In genomic region chr9:121323449-121324151, GRCh38 we compare ENCODE assay signal across 18 cellular contexts. TPM values are rescaled to one million over a fixed set of nuclear protein-coding genes. Genes with fewer than 3 reads are reported as not detected.
DNase-seq lines count a peak whose midpoint lies in the region; TF ChIP-seq lines count a peak whose summit lies in the region.
"Had no signal": no experiment of that assay in that cellular context is flagged by ENCODE, and none has a peak within 500 bp of the region (broad histone marks: within the 10 kb centered on the region; RNA-seq: fewer than 3 reads in every experiment).

No MANE protein-coding gene starts in this region.

- H3K36me3 ChIP-seq in OCI-LY3 (replicated peaks; ENCODE audit: low read depth, low read length) (no peaks in the 10 kb centered on the region), muscle layer of duodenum (ENCODE audit: control insufficient read depth in 1 of 2, insufficient read depth in 2 of 2, low read length in 2 of 2) (peaks cover 66 to 70% of the 10 kb centered on the region in 2 donors), tibial nerve (peaks cover 10 to 90% (median 21%) of the 10 kb centered on the region in 3 donors)

- H3K27me3 Mint-ChIP-seq in chondrocyte (ENCODE audit: low read depth): no peaks in the 10 kb centered on the region
- H3K27me3 Mint-ChIP-seq: B cell; central memory CD8-positive, alpha-beta T cell; naive thymus-derived CD4-positive, alpha-beta T cell had no signal

- WGBS in tibial nerve, 2 donors: 87 to 89% methylated on average over 10 of the region's 10 CpGs

- TF ChIP-seq EP300 in tibial nerve (IDR thresholded peaks at IDR 0.05): no peak

- H3K4me3 ChIP-seq in OCI-LY3 (ENCODE audit: low read length): 0 out of 2 replicates have a peak overlapping the region, but pooled peaks have one; percentile 13
- H3K4me3 ChIP-seq in muscle layer of duodenum (ENCODE audit: low read depth in 1 of 2, low read length in 2 of 2): no peak overlapping the region
- no peak overlapping the region for H3K4me3 ChIP-seq in tibial nerve

- peak overlapping the region; percentile 42 for H3K4me2 ChIP-seq in OCI-LY3 (ENCODE audit: low read length)

- H4K20me1 ChIP-seq in OCI-LY3 (ENCODE audit: insufficient read depth, low read length): no peaks in the 10 kb centered on the region

- no peak overlapping the region for H2AFZ ChIP-seq in OCI-LY3 (ENCODE audit: low read depth, low read length)

- no peaks in the 10 kb centered on the region for H3K27me3 ChIP-seq in OCI-LY3 (ENCODE audit: low read depth, low read length)
- H3K27me3 ChIP-seq in muscle layer of duodenum (ENCODE audit: low read depth, low read length): no peaks in the 10 kb centered on the region
- H3K27me3 ChIP-seq in tibial nerve: no peaks in the 10 kb centered on the region
- H3K27me3 ChIP-seq: foreskin keratinocyte had no signal

- H3K9me3 ChIP-seq in OCI-LY3 (ENCODE audit: insufficient read depth, low read length) (no peaks in the 10 kb centered on the region), muscle layer of duodenum (ENCODE audit: control insufficient read depth in 1 of 2, low read length in 2 of 2) (no peaks in the 10 kb centered on the region), tibial nerve (no peaks in the 10 kb centered on the region)

- no peak for DNase-seq in chondrocyte (ENCODE audit: low spot score)
- no peak for DNase-seq in tibial nerve (ENCODE audit: low spot score in 2 of 2)
- no peak for DNase-seq in activated CD8-positive, alpha-beta memory T cell treated with anti-CD3 and anti-CD28 coated beads, Interleukin-2, amount 50 U/mL, for 48 hours
- DNase-seq in NCI-H345 treated with DMSO at 0.1 percent for 48 hours (lab: John Stamatoyannopoulos, UW; ENCODE audit: unreplicated experiment): no peak
- DNase-seq in HUDEP-2 (lab: John Stamatoyannopoulos, UW; ENCODE audit: unreplicated experiment in 76 of 76): no peak
- DNase-seq: activated effector memory CD4-positive, alpha-beta T cell treated with Interleukin-2 at 50 U/mL for 16 hours; Calu3; endodermal cell; foreskin keratinocyte; HCEC 1CT; naive thymus-derived CD4-positive, alpha-beta T cell; NCI-H187; NCI-H510A treated with DMSO at 0.1 percent for 48 hours; stimulated activated naive CD4-positive, alpha-beta T cell had no signal

- TF ChIP-seq CTCF in OCI-LY3 (IDR thresholded peaks at IDR 0.05; ENCODE audit: low read depth, low read length) (no peak), chondrocyte (IDR thresholded peaks at IDR 0.05) (no peak), tibial nerve (IDR thresholded peaks at IDR 0.05) (no peak)

- no peak overlapping the region for H3K4me3 Mint-ChIP-seq in chondrocyte (ENCODE audit: unreplicated experiment)
- H3K4me3 Mint-ChIP-seq: B cell; central memory CD8-positive, alpha-beta T cell; endodermal cell; naive thymus-derived CD4-positive, alpha-beta T cell had no signal

- H3K4me1 Mint-ChIP-seq in chondrocyte (ENCODE audit: low read depth): peaks cover 62% of the 10 kb centered on the region
- H3K4me1 Mint-ChIP-seq: B cell, endodermal cell had no signal

- H3K9ac ChIP-seq in OCI-LY3 (ENCODE audit: low read length): no peak overlapping the region

- H3K9me3 Mint-ChIP-seq in chondrocyte (ENCODE audit: low read depth): peaks cover 3% of the 10 kb centered on the region
- H3K9me3 Mint-ChIP-seq: central memory CD8-positive, alpha-beta T cell; naive thymus-derived CD4-positive, alpha-beta T cell had no signal

- TF ChIP-seq POLR2A in tibial nerve (IDR thresholded peaks at IDR 0.05): no peak

- H3K4me1 ChIP-seq in OCI-LY3 (ENCODE audit: low read length) (peaks cover 13% of the 10 kb centered on the region), muscle layer of duodenum (ENCODE audit: control insufficient read depth in 1 of 2, insufficient read depth in 2 of 2, low read length in 2 of 2) (peaks cover 9 to 51% of the 10 kb centered on the region in 2 donors), tibial nerve (peaks cover 0 to 87% (median 31%) of the 10 kb centered on the region in 4 donors)
- H3K4me1 ChIP-seq: foreskin keratinocyte had no signal

- H3K27ac Mint-ChIP-seq in chondrocyte (ENCODE audit: unreplicated experiment): peak overlapping the region; percentile 97
- H3K27ac Mint-ChIP-seq: B cell; endodermal cell; naive thymus-derived CD4-positive, alpha-beta T cell had no signal

- no peaks in the 10 kb centered on the region for H3K79me2 ChIP-seq in OCI-LY3 (ENCODE audit: low read length)

- peaks cover 57% of the 10 kb centered on the region for H3K36me3 Mint-ChIP-seq in chondrocyte (ENCODE audit: low read depth)

- H3K27ac ChIP-seq in OCI-LY3 (ENCODE audit: low read length) (no peak overlapping the region), muscle layer of duodenum (ENCODE audit: low read length) (peak overlapping the region; percentile 92), tibial nerve (peak overlapping the region; percentile 8 to 89 (median 75))
- H3K27ac ChIP-seq: foreskin keratinocyte had no signal

RNA-seq across cellular contexts. Expression of gene STOM, which starts 46.5 kb away (rescaled TPM):
- total RNA-seq in chondrocyte (46.5 to 83.6 TPM (median 82.2 TPM) in 3 replicates), tibial nerve (100 to 1,000 TPM; 164 to 310 (median 232) TPM)

RNA-seq across cellular contexts. Expression of gene GSN, which starts 55.6 kb away (rescaled TPM):
- total RNA-seq in chondrocyte: 260 to 291 TPM (median 290 TPM) in 3 replicates
- total RNA-seq in tibial nerve: 1,000 to 10,000 TPM; 1,899 to 6,678 (median 4,539) TPM
